11 cellular contexts compared by ENCODE assay signal in the genomic region with DNA sequence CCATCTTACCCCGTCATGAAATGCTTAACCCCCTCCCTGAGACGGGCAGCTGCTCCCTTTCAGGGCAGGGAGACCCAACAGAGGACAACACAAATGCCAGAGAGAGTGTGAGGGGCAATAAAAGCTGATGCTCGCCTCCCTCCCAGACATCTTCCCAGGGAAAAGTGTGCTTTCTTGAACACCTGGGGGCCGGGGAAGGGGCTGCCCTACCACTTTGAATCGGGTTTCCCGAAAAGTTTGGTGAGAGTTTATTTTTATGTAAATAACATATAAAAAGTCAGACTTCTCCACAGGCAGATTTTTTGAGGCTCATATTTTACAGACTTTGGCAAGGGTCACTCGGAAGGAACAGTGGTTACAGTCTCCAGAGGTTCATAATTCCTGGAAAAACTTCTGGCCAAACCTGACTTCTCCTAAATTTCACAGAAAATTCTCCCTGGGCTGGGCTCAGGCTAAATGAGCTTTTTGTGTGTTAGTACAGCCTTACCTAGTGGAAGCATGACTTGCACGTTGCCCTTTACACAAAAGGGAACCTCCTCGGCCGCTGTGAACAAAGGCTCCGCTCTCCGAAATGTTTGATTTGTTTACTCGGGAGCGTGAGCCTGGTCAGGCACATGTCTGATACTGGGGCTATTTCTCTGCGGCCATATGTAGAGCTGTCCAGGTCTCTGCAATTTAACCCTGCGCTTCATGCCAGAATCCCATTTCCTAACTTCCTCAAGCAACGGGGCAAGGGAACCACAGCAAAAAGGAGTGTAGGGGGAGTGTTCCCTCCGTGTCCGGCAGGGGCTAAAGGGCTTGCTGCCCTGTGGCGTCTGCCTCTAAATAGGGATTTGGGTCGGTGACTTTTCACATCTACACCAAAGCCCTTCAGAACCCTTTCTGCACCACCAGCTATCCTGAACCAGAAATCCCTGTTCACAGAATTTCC. TPM values are rescaled to one million over a fixed set of nuclear protein-coding genes. Genes with fewer than 3 reads are reported as not detected.
DNase-seq lines count a peak whose midpoint lies in the region; ATAC-seq and TF ChIP-seq lines count a peak whose summit lies in the region.
"Had no signal": no experiment of that assay in that cellular context is flagged by ENCODE, and none has a peak within 500 bp of the region (broad histone marks: within the 10 kb centered on the region; RNA-seq: fewer than 3 reads in every experiment).

No MANE protein-coding gene starts in this region.

- H3K27me3 ChIP-seq in BE2C = no peaks in the 10 kb centered on the region
- peaks cover 10% of the 10 kb centered on the region for H3K27me3 ChIP-seq in colonic mucosa
- no peaks in the 10 kb centered on the region for H3K27me3 ChIP-seq in right lobe of liver

- peaks cover 46% of the 10 kb centered on the region for H3K27me3 Mint-ChIP-seq in activated T-helper 17 cell treated with anti-CD3 and anti-CD28 coated beads, Interleukin-2, amount 50 U/mL, for 72 hours

- no peak overlapping the region for H3K9ac ChIP-seq in colonic mucosa (ENCODE audit: low read depth in 2 of 2, low read length in 2 of 2)

- WGBS in right lobe of liver (ENCODE audit: insufficient coverage, low coverage, low lambda C conversion rate, missing lambda C conversion rate) = 7% methylated on average over 20 of the region's 21 CpGs

- in situ Hi-C loops in KBM-7 (cut with MboI; ENCODE audit: low pct_unique_long_range_greater_than_20kb, low sequenced_read_pairs) = loop anchor here (25.0 kb wide), 3 partner anchors 337 to 737 kb away; partner anchors contain the start of gene WDR25

- no peak; the same call in 1 of the 2 replicates for TF ChIP-seq CTCF in BE2C (IDR thresholded peaks at IDR 0.05; ENCODE audit: low read depth, low read length)
- no peak for TF ChIP-seq CTCF in colonic mucosa (IDR thresholded peaks at IDR 0.05)
- no peak for TF ChIP-seq CTCF in right lobe of liver (IDR thresholded peaks at IDR 0.05)

- intact Hi-C loops in colonic mucosa (cut with DNase I) (loop anchor here (5.0 kb wide), 1 partner anchor 48 kb away; no protein-coding TSS in a partner anchor), right lobe of liver (cut with DNase I) (no loop called here)

- H3K4me1 ChIP-seq in BE2C (peaks cover 19% of the 10 kb centered on the region), colonic mucosa (peaks cover 4% of the 10 kb centered on the region), right lobe of liver (no peaks in the 10 kb centered on the region)

- H3K9me3 ChIP-seq in BE2C (no peaks in the 10 kb centered on the region), colonic mucosa (no peaks in the 10 kb centered on the region), right lobe of liver (no peaks in the 10 kb centered on the region)

- DNase-seq in BE2C = peak; percentile 32
- peak; percentile 74 for DNase-seq in KBM-7
- peak; percentile 38 for DNase-seq in colonic mucosa
- peak in 2 of 3 donors; percentile 10 to 38 for DNase-seq in right lobe of liver
- DNase-seq in NCI-H1048 (lab: John Stamatoyannopoulos, UW) = no peak
- DNase-seq in cerebellar nuclear complex (lab: John Stamatoyannopoulos, UW) = no peak
- DNase-seq: activated T-cell treated with anti-CD3 and anti-CD28 coated beads, Interleukin-2, amount 50 U/mL, for 4 hours; C1 segment of cervical spinal cord had no signal

- no peak for TF ChIP-seq POLR2A in right lobe of liver (IDR thresholded peaks at IDR 0.05)

- H3K9me3 Mint-ChIP-seq in activated T-helper 17 cell treated with anti-CD3 and anti-CD28 coated beads, Interleukin-2, amount 50 U/mL, for 72 hours = no peaks in the 10 kb centered on the region
- H3K9me3 Mint-ChIP-seq: activated T-cell treated with anti-CD3 and anti-CD28 coated beads, Interleukin-2, amount 50 U/mL, for 4 hours had no signal

- H3K4me3 Mint-ChIP-seq in activated T-helper 17 cell treated with anti-CD3 and anti-CD28 coated beads, Interleukin-2, amount 50 U/mL, for 72 hours = no peak overlapping the region
- H3K4me3 Mint-ChIP-seq: activated T-cell treated with anti-CD3 and anti-CD28 coated beads, Interleukin-2, amount 50 U/mL, for 4 hours had no signal

- peaks cover 64% of the 10 kb centered on the region for H3K36me3 ChIP-seq in BE2C
- H3K36me3 ChIP-seq in colonic mucosa = no peaks in the 10 kb centered on the region
- no peaks in the 10 kb centered on the region for H3K36me3 ChIP-seq in right lobe of liver

- no peaks in the 10 kb centered on the region for H3K36me3 Mint-ChIP-seq in activated T-helper 17 cell treated with anti-CD3 and anti-CD28 coated beads, Interleukin-2, amount 50 U/mL, for 72 hours (ENCODE audit: low read depth)

- H3K27ac ChIP-seq in colonic mucosa (no peak overlapping the region), right lobe of liver (no peak overlapping the region)

- H3K4me1 Mint-ChIP-seq in activated T-helper 17 cell treated with anti-CD3 and anti-CD28 coated beads, Interleukin-2, amount 50 U/mL, for 72 hours = no peaks in the 10 kb centered on the region

- ATAC-seq in right lobe of liver (peak; percentile 26 to 68 (median 48)), HG02642 (IDR thresholded peaks at IDR 0.05; ENCODE audit: poor library complexity, unreplicated experiment) (no peak)
- no peak for ATAC-seq in activated T-helper 17 cell treated with anti-CD3 and anti-CD28 coated beads, Interleukin-2, amount 50 U/mL, for 72 hours (replicated peaks)
- ATAC-seq: activated T-cell treated with anti-CD3 and anti-CD28 coated beads, Interleukin-2, amount 50 U/mL, for 4 hours had no signal

- no peak overlapping the region for H3K27ac Mint-ChIP-seq in activated T-helper 17 cell treated with anti-CD3 and anti-CD28 coated beads, Interleukin-2, amount 50 U/mL, for 72 hours

- H3K4me3 ChIP-seq in BE2C (ENCODE audit: low read depth, low read length) (peak overlapping the region; percentile 36), colonic mucosa (no peak overlapping the region), right lobe of liver (no peak overlapping the region)

RNA-seq across cellular contexts. Expression of gene RTL1, which starts 3.4 kb away (rescaled TPM):
- 2.0 TPM for polyA plus RNA-seq in BE2C (2012; ENCODE audit: insufficient read depth, insufficient read length, low read depth)
- total RNA-seq in colonic mucosa = not detected
- under 1 TPM in 1 of 6 experiments, not detected in 5; 0.04 TPM for total RNA-seq in right lobe of liver
- not detected for total RNA-seq in activated T-helper 17 cell treated with anti-CD3 and anti-CD28 coated beads, Interleukin-2, amount 50 U/mL, for 72 hours
- total RNA-seq: activated T-cell treated with anti-CD3 and anti-CD28 coated beads, Interleukin-2, amount 50 U/mL, for 4 hours; mesenteric fat pad had no signal

Comparison
In these comparisons a context has a peak if more than half of its experiments do, and no peak if none do; other contexts are left out.
1. DNase-seq: peak in BE2C (single experiment), KBM-7 (single experiment), colonic mucosa (single experiment) and right lobe of liver (2 of 3); none in NCI-H1048 (single experiment) and cerebellar nuclear complex (0 of 2).
2. ATAC-seq: peak in right lobe of liver (4 of 4); none in HG02642 (single experiment) and activated T-helper 17 cell treated with anti-CD3 and anti-CD28 coated beads, Interleukin-2, amount 50 U/mL, for 72 hours (single experiment).